8 cellular contexts compared by ENCODE assay signal in genomic region chr6:137927777-137928218, GRCh38.
DNase-seq lines count a peak whose midpoint lies in the region; ATAC-seq lines count a peak whose summit lies in the region.

No MANE protein-coding gene starts in this region.

- no peak overlapping the region for H3K9ac ChIP-seq in adipocyte (ENCODE audit: low read length)

- no peak for DNase-seq in left cardiac atrium
- DNase-seq in Right ventricle myocardium superior = no peak
- DNase-seq in T-helper 2 cell = peak; percentile 31 to 94 (median 69)
- DNase-seq in adipocyte (ENCODE audit: low read depth) = peak; percentile 23
- DNase-seq in stimulated activated CD4-positive, alpha-beta T cell treated with anti-CD3 and anti-CD28 coated beads, Interleukin-1b, Interleukin-23, amount 100 ng/mL, for 48 hours = peak; percentile 83
- DNase-seq in NCI-H2196 treated with DMSO at 0.1 percent for 48 hours (lab: John Stamatoyannopoulos, UW; ENCODE audit: unreplicated experiment) = no peak
- no peak for DNase-seq in COR-L47 (lab: John Stamatoyannopoulos, UW)

- H3K4me1 ChIP-seq in adipocyte (ENCODE audit: control insufficient read depth, insufficient read depth, low read length) = peaks cover 55% of the 10 kb centered on the region

- intact Hi-C loops in left cardiac atrium (cut with DNase I) (no loop called here), Right ventricle myocardium superior (cut with DNase I) (no loop called here)

- H3K4me3 ChIP-seq in adipocyte (ENCODE audit: low read length) = no peak overlapping the region

- H3K36me3 ChIP-seq in adipocyte (ENCODE audit: control insufficient read depth, insufficient read depth, low read length, severe bottlenecking) = no peaks in the 10 kb centered on the region

- H3K27me3 ChIP-seq in adipocyte (replicated peaks; ENCODE audit: control insufficient read depth, insufficient read depth, low read length) = no peaks in the 10 kb centered on the region

- H3K9me3 ChIP-seq in adipocyte (ENCODE audit: control insufficient read depth, low read length) = no peaks in the 10 kb centered on the region

- peak; percentile 27 to 47 for ATAC-seq in left cardiac atrium
- no peak for ATAC-seq in Right ventricle myocardium superior (ENCODE audit: poor library complexity)
- peak; percentile 84 for ATAC-seq in HG03135 (IDR thresholded peaks at IDR 0.05; ENCODE audit: unreplicated experiment)

Comparison
In these comparisons a context has a peak if more than half of its experiments do, and no peak if none do; other contexts are left out.
1. DNase-seq: peak in T-helper 2 cell (5 of 5), adipocyte (single experiment) and stimulated activated CD4-positive, alpha-beta T cell treated with anti-CD3 and anti-CD28 coated beads, Interleukin-1b, Interleukin-23, amount 100 ng/mL, for 48 hours (single experiment); none in left cardiac atrium (single experiment), Right ventricle myocardium superior (single experiment), NCI-H2196 treated with DMSO at 0.1 percent for 48 hours (single experiment) and COR-L47 (single experiment).